Comparison of ENCODE assay signal across 1 cellular context in the genomic region with DNA sequence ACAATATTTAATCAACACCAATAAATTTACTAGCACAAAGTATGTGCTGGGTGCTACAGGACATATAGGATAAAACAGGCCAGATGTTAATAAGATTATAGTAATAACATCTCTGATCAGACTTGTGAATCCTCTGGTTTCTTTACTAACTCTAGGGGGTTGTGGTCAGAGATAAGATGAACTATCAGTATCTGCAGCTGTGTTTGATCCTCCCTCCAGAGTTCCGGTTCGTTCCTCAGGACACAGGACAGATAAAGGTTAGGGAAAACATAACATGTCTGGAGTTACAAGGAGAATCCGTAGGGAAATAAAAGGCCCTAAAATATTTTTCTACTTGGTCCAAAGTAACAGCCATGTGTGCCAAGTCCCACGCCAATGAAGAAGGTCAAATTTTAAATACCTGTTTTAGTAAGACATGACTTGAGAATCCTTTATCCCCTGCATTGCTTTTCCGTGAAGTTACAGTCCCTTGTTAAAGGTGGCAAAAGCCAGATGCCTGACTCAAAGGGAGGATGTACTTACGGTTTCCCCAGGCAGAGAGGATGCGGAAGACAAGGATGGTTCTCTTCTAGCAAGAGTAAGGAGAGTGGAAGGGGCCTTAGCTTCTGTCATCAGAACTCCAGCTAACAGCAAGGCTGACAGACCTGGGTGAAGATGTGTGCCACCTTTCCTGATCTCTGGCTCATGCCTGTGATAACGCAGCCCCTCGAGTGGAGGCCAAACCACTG.
A peak's percentile ranks its signal among the peaks of the same experiment; 100 is the strongest.
TF ChIP-seq lines count a peak whose summit lies in the region.

No MANE protein-coding gene starts in this region.

TF ChIP-seq in GM12878, 131 proteins besides CTCF, POLR2A, EP300 and RAD21:
- TF ChIP-seq, protein P1, sequence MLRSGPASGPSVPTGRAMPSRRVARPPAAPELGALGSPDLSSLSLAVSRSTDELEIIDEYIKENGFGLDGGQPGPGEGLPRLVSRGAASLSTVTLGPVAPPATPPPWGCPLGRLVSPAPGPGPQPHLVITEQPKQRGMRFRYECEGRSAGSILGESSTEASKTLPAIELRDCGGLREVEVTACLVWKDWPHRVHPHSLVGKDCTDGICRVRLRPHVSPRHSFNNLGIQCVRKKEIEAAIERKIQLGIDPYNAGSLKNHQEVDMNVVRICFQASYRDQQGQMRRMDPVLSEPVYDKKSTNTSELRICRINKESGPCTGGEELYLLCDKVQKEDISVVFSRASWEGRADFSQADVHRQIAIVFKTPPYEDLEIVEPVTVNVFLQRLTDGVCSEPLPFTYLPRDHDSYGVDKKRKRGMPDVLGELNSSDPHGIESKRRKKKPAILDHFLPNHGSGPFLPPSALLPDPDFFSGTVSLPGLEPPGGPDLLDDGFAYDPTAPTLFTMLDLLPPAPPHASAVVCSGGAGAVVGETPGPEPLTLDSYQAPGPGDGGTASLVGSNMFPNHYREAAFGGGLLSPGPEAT (IDR thresholded peaks at IDR 0.05; ENCODE audit: low read depth) = no peak
- TF ChIP-seq RAD51 (IDR thresholded peaks at IDR 0.05) = no peak
- TF ChIP-seq, protein P2, sequence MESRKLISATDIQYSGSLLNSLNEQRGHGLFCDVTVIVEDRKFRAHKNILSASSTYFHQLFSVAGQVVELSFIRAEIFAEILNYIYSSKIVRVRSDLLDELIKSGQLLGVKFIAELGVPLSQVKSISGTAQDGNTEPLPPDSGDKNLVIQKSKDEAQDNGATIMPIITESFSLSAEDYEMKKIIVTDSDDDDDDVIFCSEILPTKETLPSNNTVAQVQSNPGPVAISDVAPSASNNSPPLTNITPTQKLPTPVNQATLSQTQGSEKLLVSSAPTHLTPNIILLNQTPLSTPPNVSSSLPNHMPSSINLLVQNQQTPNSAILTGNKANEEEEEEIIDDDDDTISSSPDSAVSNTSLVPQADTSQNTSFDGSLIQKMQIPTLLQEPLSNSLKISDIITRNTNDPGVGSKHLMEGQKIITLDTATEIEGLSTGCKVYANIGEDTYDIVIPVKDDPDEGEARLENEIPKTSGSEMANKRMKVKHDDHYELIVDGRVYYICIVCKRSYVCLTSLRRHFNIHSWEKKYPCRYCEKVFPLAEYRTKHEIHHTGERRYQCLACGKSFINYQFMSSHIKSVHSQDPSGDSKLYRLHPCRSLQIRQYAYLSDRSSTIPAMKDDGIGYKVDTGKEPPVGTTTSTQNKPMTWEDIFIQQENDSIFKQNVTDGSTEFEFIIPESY (IDR thresholded peaks at IDR 0.05) = no peak
- TF ChIP-seq, protein P3, sequence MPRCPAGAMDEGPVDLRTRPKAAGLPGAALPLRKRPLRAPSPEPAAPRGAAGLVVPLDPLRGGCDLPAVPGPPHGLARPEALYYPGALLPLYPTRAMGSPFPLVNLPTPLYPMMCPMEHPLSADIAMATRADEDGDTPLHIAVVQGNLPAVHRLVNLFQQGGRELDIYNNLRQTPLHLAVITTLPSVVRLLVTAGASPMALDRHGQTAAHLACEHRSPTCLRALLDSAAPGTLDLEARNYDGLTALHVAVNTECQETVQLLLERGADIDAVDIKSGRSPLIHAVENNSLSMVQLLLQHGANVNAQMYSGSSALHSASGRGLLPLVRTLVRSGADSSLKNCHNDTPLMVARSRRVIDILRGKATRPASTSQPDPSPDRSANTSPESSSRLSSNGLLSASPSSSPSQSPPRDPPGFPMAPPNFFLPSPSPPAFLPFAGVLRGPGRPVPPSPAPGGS (IDR thresholded peaks at IDR 0.05; ENCODE audit: borderline replicate concordance, insufficient read depth, low read depth, low read length, poor library complexity, severe bottlenecking) = peak; percentile 37
- TF ChIP-seq LARP7 (IDR thresholded peaks at IDR 0.05) = no peak
TF ChIP-seq in GM12878: peak in this region for 1.
